ENCODE assay signal across 8 cellular contexts in the genomic region with DNA sequence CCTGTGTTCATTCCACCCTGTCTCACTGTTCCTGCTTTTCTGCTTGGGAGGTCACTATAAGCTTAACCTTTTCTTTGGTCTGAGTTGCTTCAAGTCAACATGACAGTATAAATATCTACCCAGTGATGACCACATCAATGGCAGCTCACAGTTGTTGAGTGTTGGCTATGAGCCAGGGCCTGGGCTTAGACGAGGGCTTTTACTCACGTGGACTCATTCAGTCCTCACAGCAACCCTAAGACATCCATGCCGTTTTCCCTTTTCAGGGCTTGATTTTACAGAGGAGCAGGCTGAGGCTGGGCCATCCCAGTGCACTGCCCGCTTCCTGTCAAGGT. TPM values are rescaled to one million over a fixed set of nuclear protein-coding genes. Genes with fewer than 3 reads are reported as not detected.
DNase-seq lines count a peak whose midpoint lies in the region; ATAC-seq and TF ChIP-seq lines count a peak whose summit lies in the region.

No MANE protein-coding gene starts in this region.

- DNase-seq in activated T-cell treated with anti-CD3 and anti-CD28 coated beads for 1 hour (ENCODE audit: low read depth) (peak; percentile 29), immature natural killer cell (peak in 2 of 3 donors; percentile 49 to 50), testis (no peak), GM19238 (ENCODE audit: insufficient read length, low spot score) (no peak), ecto neural progenitor cell (ENCODE audit: low spot score) (no peak)
- no peak for DNase-seq in activated T-cell treated with anti-CD3 and anti-CD28 coated beads, Interleukin-2, amount 50 U/mL, for 48 hours
- no peak for DNase-seq in activated naive CD8-positive, alpha-beta T cell treated with anti-CD3 and anti-CD28 coated beads, Interleukin-2, amount 10 ng/mL, durations not matched to agents 7 days and 5 days
- no peak for DNase-seq in stimulated activated CD4-positive, alpha-beta T cell treated with anti-CD3 and anti-CD28 coated beads, Interleukin-4, amount 100 ng/mL, for 4 hours

- no peak for ATAC-seq in activated naive CD8-positive, alpha-beta T cell treated with anti-CD3 and anti-CD28 coated beads, Interleukin-2, amount 10 ng/mL, durations not matched to agents 7 days and 5 days (ENCODE audit: low read depth)

- H3K36me3 Mint-ChIP-seq in activated naive CD8-positive, alpha-beta T cell treated with anti-CD3 and anti-CD28 coated beads, Interleukin-2, amount 10 ng/mL, durations not matched to agents 7 days and 5 days: peaks cover 48% of the 10 kb centered on the region
- peaks cover 21 to 58% (median 35%) of the 10 kb centered on the region in 3 donors for H3K36me3 Mint-ChIP-seq in immature natural killer cell

- no peak for TF ChIP-seq CTCF in testis (IDR thresholded peaks at IDR 0.05)

- intact Hi-C loops in testis (cut with DNase I; ENCODE audit: low total_unique reads): no loop called here

- H3K9me3 Mint-ChIP-seq in activated naive CD8-positive, alpha-beta T cell treated with anti-CD3 and anti-CD28 coated beads, Interleukin-2, amount 10 ng/mL, durations not matched to agents 7 days and 5 days: no peaks in the 10 kb centered on the region
- H3K9me3 Mint-ChIP-seq in immature natural killer cell: no peaks in the 10 kb centered on the region

- peak overlapping the region; percentile 81 for H3K27ac Mint-ChIP-seq in activated naive CD8-positive, alpha-beta T cell treated with anti-CD3 and anti-CD28 coated beads, Interleukin-2, amount 10 ng/mL, durations not matched to agents 7 days and 5 days
- H3K27ac Mint-ChIP-seq in immature natural killer cell: peak overlapping the region; percentile 98 to 100 (median 100)

- peaks cover 33% of the 10 kb centered on the region for H3K4me1 ChIP-seq in testis

- POLR2A ChIA-PET in activated naive CD8-positive, alpha-beta T cell treated with anti-CD3 and anti-CD28 coated beads, Interleukin-2, amount 10 ng/mL, durations not matched to agents 7 days and 5 days (lab: Charles Lee): interaction anchor here (1.1 to 14.7 kb wide), 3 partner anchors 9 to 52 kb away, joined by 4 to 195 read pairs (median 16); partner anchors contain the start of gene HNRNPUL1

- H3K4me3 Mint-ChIP-seq in activated naive CD8-positive, alpha-beta T cell treated with anti-CD3 and anti-CD28 coated beads, Interleukin-2, amount 10 ng/mL, durations not matched to agents 7 days and 5 days: no peak overlapping the region
- H3K4me3 Mint-ChIP-seq in immature natural killer cell: peak overlapping the region; percentile 22 to 62 (median 55)

- H3K27me3 Mint-ChIP-seq in activated naive CD8-positive, alpha-beta T cell treated with anti-CD3 and anti-CD28 coated beads, Interleukin-2, amount 10 ng/mL, durations not matched to agents 7 days and 5 days: no peaks in the 10 kb centered on the region
- peaks cover 12 to 33% (median 32%) of the 10 kb centered on the region in 3 donors for H3K27me3 Mint-ChIP-seq in immature natural killer cell (ENCODE audit: low read depth in 3 of 3)

- peak overlapping the region; percentile 8 to 81 for H3K27ac ChIP-seq in testis

- H3K4me3 ChIP-seq in testis: no peak overlapping the region

- TF ChIP-seq POLR2A in testis (IDR thresholded peaks at IDR 0.05): no peak

- H3K9me3 ChIP-seq in testis: no peaks in the 10 kb centered on the region

- peaks cover 85% of the 10 kb centered on the region for H3K4me1 Mint-ChIP-seq in activated naive CD8-positive, alpha-beta T cell treated with anti-CD3 and anti-CD28 coated beads, Interleukin-2, amount 10 ng/mL, durations not matched to agents 7 days and 5 days
- peaks cover 94 to 100% of the 10 kb centered on the region in 2 donors for H3K4me1 Mint-ChIP-seq in immature natural killer cell

- no peaks in the 10 kb centered on the region for H3K27me3 ChIP-seq in testis

- peaks cover 2% of the 10 kb centered on the region for H3K36me3 ChIP-seq in testis (ENCODE audit: low read depth, missing control alignments)

- WGBS in testis, 2 donors: 49 to 59% methylated on average over 4 of the region's 4 CpGs

RNA-seq across cellular contexts. Expression of gene CCDC97, which starts 10.2 kb away (rescaled TPM):
- 10 to 100 TPM; 37.8 to 40.8 TPM for total RNA-seq in activated naive CD8-positive, alpha-beta T cell treated with anti-CD3 and anti-CD28 coated beads, Interleukin-2, amount 10 ng/mL, durations not matched to agents 7 days and 5 days
- polyA plus RNA-seq in immature natural killer cell: 10 to 100 TPM; 14.2 to 38.2 (median 16.9) TPM
- total RNA-seq in testis: 10 to 100 TPM; 36.2 to 40.2 TPM
- 57.8 TPM for polyA plus RNA-seq in testis (ENCODE audit: insufficient read depth, low read depth, low replicate concordance)

RNA-seq across cellular contexts. Expression of gene HNRNPUL1, which starts 35.5 kb away (rescaled TPM):
- total RNA-seq in activated naive CD8-positive, alpha-beta T cell treated with anti-CD3 and anti-CD28 coated beads, Interleukin-2, amount 10 ng/mL, durations not matched to agents 7 days and 5 days: 100 to 1,000 TPM; 301 to 333 TPM
- polyA plus RNA-seq in immature natural killer cell: 100 to 1,000 TPM in 1 of 3 donors, 10 to 100 TPM in 2; 23.3 to 103 (median 48.8) TPM
- 100 to 1,000 TPM; 192 to 197 TPM for total RNA-seq in testis
- 230 TPM for polyA plus RNA-seq in testis (ENCODE audit: insufficient read depth, low read depth, low replicate concordance)

RNA-seq across cellular contexts. Expression of gene TGFB1, which starts 54.0 kb away (rescaled TPM):
- 100 to 1,000 TPM; 172 to 179 TPM for total RNA-seq in activated naive CD8-positive, alpha-beta T cell treated with anti-CD3 and anti-CD28 coated beads, Interleukin-2, amount 10 ng/mL, durations not matched to agents 7 days and 5 days
- 100 to 1,000 TPM in 1 of 3 donors, 10 to 100 TPM in 2; 51.4 to 196 (median 66.4) TPM for polyA plus RNA-seq in immature natural killer cell
- 10 to 100 TPM; 12.7 to 17.0 TPM for total RNA-seq in testis
- polyA plus RNA-seq in testis (ENCODE audit: insufficient read depth, low read depth, low replicate concordance): 19.8 TPM

Comparison
In these comparisons a context has a peak if more than half of its experiments do, and no peak if none do; other contexts are left out.
1. DNase-seq: peak in activated T-cell treated with anti-CD3 and anti-CD28 coated beads for 1 hour (single experiment) and immature natural killer cell (2 of 3); none in activated T-cell treated with anti-CD3 and anti-CD28 coated beads, Interleukin-2, amount 50 U/mL, for 48 hours (0 of 2), activated naive CD8-positive, alpha-beta T cell treated with anti-CD3 and anti-CD28 coated beads, Interleukin-2, amount 10 ng/mL, durations not matched to agents 7 days and 5 days (single experiment), testis (single experiment), GM19238 (single experiment), stimulated activated CD4-positive, alpha-beta T cell treated with anti-CD3 and anti-CD28 coated beads, Interleukin-4, amount 100 ng/mL, for 4 hours (0 of 2) and ecto neural progenitor cell (single experiment).
2. RNA of gene TGFB1, which starts 54.0 kb away (total RNA-seq): 172 to 179 TPM in activated naive CD8-positive, alpha-beta T cell treated with anti-CD3 and anti-CD28 coated beads, Interleukin-2, amount 10 ng/mL, durations not matched to agents 7 days and 5 days; 12.7 to 17.0 TPM in testis; every median in the first group is over 4 times any median in the second.